Comparison of ENCODE assay signal across 33 cellular contexts in genomic region chr18:32267463-32267862, GRCh38.
"Had no signal": no experiment of that assay in that cellular context is flagged by ENCODE, and none has a peak within 500 bp of the region (broad histone marks: within the 10 kb centered on the region; RNA-seq: fewer than 3 reads in every experiment).

No MANE protein-coding gene starts in this region.

- H3K36me3 ChIP-seq: brain microvascular endothelial cell, breast epithelium had no signal

- H3K9me3 ChIP-seq: adrenal gland, body of pancreas, breast epithelium had no signal

- ATAC-seq: activated CD8-positive, alpha-beta memory T cell treated with anti-CD3 and anti-CD28 coated beads, Interleukin-2, amount 10 ng/mL, durations not matched to agents 7 days and 5 days; activated CD8-positive, alpha-beta T cell treated with anti-CD3 and anti-CD28 coated beads, Interleukin-2, amount 10 ng/mL, durations not matched to agents 7 days and 5 days; activated naive CD4-positive, alpha-beta T cell treated with anti-CD3 and anti-CD28 coated beads, Interleukin-2, amount 50 U/mL, for 72 hours; body of pancreas had no signal

- H3K9me3 Mint-ChIP-seq: activated B cell treated with CpG ODN at 0.5 μM for 24 hours; activated CD4-positive, alpha-beta memory T cell treated with anti-CD3 and anti-CD28 coated beads, Interleukin-2, amount 10 ng/mL, durations not matched to agents 7 days and 5 days; activated CD4-positive, alpha-beta T cell treated with anti-CD3 and anti-CD28 coated beads, Interleukin-2, amount 10 ng/mL, durations not matched to agents 24 days and 14 days; activated naive CD4-positive, alpha-beta T cell treated with anti-CD3 and anti-CD28 coated beads for 36 hours; activated naive CD4-positive, alpha-beta T cell treated with anti-CD3 and anti-CD28 coated beads, Interleukin-2, amount 50 U/mL, for 72 hours; activated naive CD8-positive, alpha-beta T cell treated with anti-CD3 and anti-CD28 coated beads for 36 hours; activated T-cell treated with anti-CD3 and anti-CD28 coated beads, Interleukin-2, amount 50 U/mL, for 24 hours; T-helper 1 cell treated with Interleukin-12 subunit alpha and Interleukin-12 subunit beta and Interleukin-4 antibody, amounts not matched to agents 30 μg/mL and 1 μg/mL, for 36 hours; T-helper 2 cell treated with Interferon-gamma antibody and Interleukin-4, amounts not matched to agents 5 μg/mL and 100 μg/mL, for 36 hours had no signal

- H3K4me3 Mint-ChIP-seq: activated B cell treated with CpG ODN at 0.5 μM for 24 hours; activated CD4-positive, alpha-beta memory T cell treated with anti-CD3 and anti-CD28 coated beads, Interleukin-2, amount 10 ng/mL, durations not matched to agents 7 days and 5 days; activated CD4-positive, alpha-beta T cell treated with anti-CD3 and anti-CD28 coated beads, Interleukin-2, amount 10 ng/mL, durations not matched to agents 24 days and 14 days; activated CD8-positive, alpha-beta memory T cell treated with anti-CD3 and anti-CD28 coated beads, Interleukin-2, amount 10 ng/mL, durations not matched to agents 7 days and 5 days; activated CD8-positive, alpha-beta T cell treated with anti-CD3 and anti-CD28 coated beads, Interleukin-2, amount 10 ng/mL, durations not matched to agents 7 days and 5 days; activated naive CD4-positive, alpha-beta T cell treated with anti-CD3 and anti-CD28 coated beads for 36 hours; activated naive CD8-positive, alpha-beta T cell treated with anti-CD3 and anti-CD28 coated beads for 36 hours; activated T-cell treated with anti-CD3 and anti-CD28 coated beads, Interleukin-2, amount 50 U/mL, for 24 hours; T-helper 1 cell treated with Interleukin-12 subunit alpha and Interleukin-12 subunit beta and Interleukin-4 antibody, amounts not matched to agents 30 μg/mL and 1 μg/mL, for 36 hours; T-helper 2 cell treated with Interferon-gamma antibody and Interleukin-4, amounts not matched to agents 5 μg/mL and 100 μg/mL, for 36 hours had no signal

- H3K27ac Mint-ChIP-seq: activated B cell treated with CpG ODN at 0.5 μM for 24 hours; activated CD4-positive, alpha-beta memory T cell treated with anti-CD3 and anti-CD28 coated beads, Interleukin-2, amount 10 ng/mL, durations not matched to agents 7 days and 5 days; activated CD4-positive, alpha-beta T cell treated with anti-CD3 and anti-CD28 coated beads, Interleukin-2, amount 10 ng/mL, durations not matched to agents 24 days and 14 days; activated CD8-positive, alpha-beta memory T cell treated with anti-CD3 and anti-CD28 coated beads, Interleukin-2, amount 10 ng/mL, durations not matched to agents 7 days and 5 days; activated CD8-positive, alpha-beta T cell treated with anti-CD3 and anti-CD28 coated beads, Interleukin-2, amount 10 ng/mL, durations not matched to agents 7 days and 5 days; activated naive CD4-positive, alpha-beta T cell treated with anti-CD3 and anti-CD28 coated beads for 36 hours; activated naive CD4-positive, alpha-beta T cell treated with anti-CD3 and anti-CD28 coated beads, Interleukin-2, amount 50 U/mL, for 72 hours; activated naive CD8-positive, alpha-beta T cell treated with anti-CD3 and anti-CD28 coated beads for 36 hours; activated T-cell treated with anti-CD3 and anti-CD28 coated beads, Interleukin-2, amount 50 U/mL, for 24 hours; T-helper 1 cell treated with Interleukin-12 subunit alpha and Interleukin-12 subunit beta and Interleukin-4 antibody, amounts not matched to agents 30 μg/mL and 1 μg/mL, for 36 hours; T-helper 2 cell treated with Interferon-gamma antibody and Interleukin-4, amounts not matched to agents 5 μg/mL and 100 μg/mL, for 36 hours had no signal

- H3K4me1 ChIP-seq: adrenal gland, body of pancreas, breast epithelium had no signal

- H3K4me3 ChIP-seq: adrenal gland, body of pancreas, breast epithelium had no signal

- DNase-seq: activated B cell treated with CpG ODN at 0.5 μM for 24 hours; activated CD4-positive, alpha-beta memory T cell treated with anti-CD3 and anti-CD28 coated beads, Interleukin-2, amount 10 ng/mL, durations not matched to agents 7 days and 5 days; activated CD4-positive, alpha-beta T cell treated with anti-CD3 and anti-CD28 coated beads for 4 hours; activated CD4-positive, alpha-beta T cell treated with anti-CD3 and anti-CD28 coated beads, Interleukin-2, amount 10 ng/mL, durations not matched to agents 24 days and 14 days; activated CD4-positive, alpha-beta T cell treated with anti-CD3 and anti-CD28 coated beads, Interleukin-2, amount 50 U/mL, for 1 hour; activated CD4-positive, alpha-beta T cell treated with anti-CD3 and anti-CD28 coated beads, Interleukin-2, amount 50 U/mL, for 4 hours; activated CD4-positive, CD25-positive, alpha-beta regulatory T cell treated with anti-CD3 and anti-CD28 coated beads, Interleukin-2, amount 50 U/mL, for 72 hours; activated CD8-positive, alpha-beta memory T cell treated with anti-CD3 and anti-CD28 coated beads for 24 hours; activated CD8-positive, alpha-beta memory T cell treated with anti-CD3 and anti-CD28 coated beads, Interleukin-2, amount 10 ng/mL, durations not matched to agents 7 days and 5 days; activated CD8-positive, alpha-beta memory T cell treated with anti-CD3 and anti-CD28 coated beads, Interleukin-2, amount 50 U/mL, for 48 hours; activated CD8-positive, alpha-beta T cell treated with anti-CD3 and anti-CD28 coated beads, Interleukin-2, amount 10 ng/mL, durations not matched to agents 7 days and 5 days; activated effector memory CD4-positive, alpha-beta T cell treated with anti-CD3 and anti-CD28 coated beads, Interleukin-2, amount 50 U/mL, for 16 hours; activated gamma-delta T cell treated with Interleukin-2 at 50 U/mL for 16 hours; activated naive CD4-positive, alpha-beta T cell; activated naive CD4-positive, alpha-beta T cell treated with anti-CD3 and anti-CD28 coated beads for 36 hours; activated naive CD4-positive, alpha-beta T cell treated with anti-CD3 and anti-CD28 coated beads, Interleukin-2, amount 50 U/mL, for 16 hours; activated naive CD8-positive, alpha-beta T cell treated with anti-CD3 and anti-CD28 coated beads for 36 hours; activated T-cell treated with anti-CD3 and anti-CD28 coated beads, Interleukin-2, amount 50 U/mL, for 24 hours; activated T-cell treated with anti-CD3 and anti-CD28 coated beads, Interleukin-2, amount 50 U/mL, for 48 hours; adrenal gland; amniotic stem cell; aorta; body of pancreas; brain microvascular endothelial cell; central memory CD4-positive, alpha-beta T cell; T-helper 1 cell; T-helper 2 cell; T-helper 9 cell had no signal

- H3K27me3 ChIP-seq: adrenal gland, body of pancreas, brain microvascular endothelial cell, breast epithelium had no signal

- H3K27ac ChIP-seq: adrenal gland, body of pancreas, brain microvascular endothelial cell, breast epithelium, VCaP had no signal

- H3K36me3 Mint-ChIP-seq: activated CD8-positive, alpha-beta memory T cell treated with anti-CD3 and anti-CD28 coated beads, Interleukin-2, amount 10 ng/mL, durations not matched to agents 7 days and 5 days; activated naive CD4-positive, alpha-beta T cell treated with anti-CD3 and anti-CD28 coated beads, Interleukin-2, amount 50 U/mL, for 72 hours; activated naive CD8-positive, alpha-beta T cell treated with anti-CD3 and anti-CD28 coated beads for 36 hours had no signal

- H3K4me1 Mint-ChIP-seq: activated B cell treated with CpG ODN at 0.5 μM for 24 hours; activated CD4-positive, alpha-beta memory T cell treated with anti-CD3 and anti-CD28 coated beads, Interleukin-2, amount 10 ng/mL, durations not matched to agents 7 days and 5 days; activated CD4-positive, alpha-beta T cell treated with anti-CD3 and anti-CD28 coated beads, Interleukin-2, amount 10 ng/mL, durations not matched to agents 24 days and 14 days; activated CD8-positive, alpha-beta memory T cell treated with anti-CD3 and anti-CD28 coated beads, Interleukin-2, amount 10 ng/mL, durations not matched to agents 7 days and 5 days; activated naive CD8-positive, alpha-beta T cell treated with anti-CD3 and anti-CD28 coated beads for 36 hours had no signal
